ENCODE assay signal across 8 cellular contexts in the genomic region with DNA sequence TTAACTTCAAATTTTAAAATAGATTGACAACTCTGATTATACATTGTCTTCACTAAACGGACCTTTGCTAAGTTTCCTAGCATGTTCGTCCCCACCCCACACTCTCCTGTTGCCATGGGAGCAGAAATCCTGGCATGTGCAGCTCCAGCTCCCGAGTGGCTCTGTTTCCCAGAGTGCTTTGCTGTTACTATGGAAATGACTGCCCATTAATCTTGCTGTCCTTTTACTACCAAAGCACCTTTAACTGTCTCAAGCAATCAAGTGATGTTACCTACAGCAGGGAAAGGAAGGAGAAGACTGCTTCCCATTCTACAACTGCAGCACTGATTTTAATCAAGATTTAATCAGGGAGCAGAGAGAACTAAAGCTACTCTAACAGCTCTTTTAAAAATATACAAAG.
A peak's percentile ranks its signal among the peaks of the same experiment; 100 is the strongest.
DNase-seq lines count a peak whose midpoint lies in the region; ATAC-seq and TF ChIP-seq lines count a peak whose summit lies in the region.

No MANE protein-coding gene starts in this region.

- H3K36me3 ChIP-seq in brain microvascular endothelial cell (replicated peaks) (no peaks in the 10 kb centered on the region), tibial artery (no peaks in the 10 kb centered on the region)

- in situ Hi-C loops in brain microvascular endothelial cell (cut with HindIII; ENCODE audit: low pct_ligation_motif_present, low sequenced_read_pairs) = no loop called here

- POLR2A ChIA-PET in GM10248 (lab: Yijun Ruan, JAX) = no interaction called here

- H3K4me3 ChIP-seq in brain microvascular endothelial cell (ENCODE audit: low read depth, low read length) = no peak overlapping the region
- no peak overlapping the region for H3K4me3 ChIP-seq in tibial artery

- intact Hi-C loops in tibial artery (cut with DNase I; ENCODE audit: low total_unique reads) = no loop called here

- CTCF ChIA-PET in GM10248 (lab: Yijun Ruan, JAX) = interaction anchor here (1.9 kb wide), 1 partner anchor 16 kb away, joined by 4 read pairs; no protein-coding TSS in a partner anchor

- H3K27me3 ChIP-seq in brain microvascular endothelial cell (replicated peaks) (no peaks in the 10 kb centered on the region), tibial artery (no peaks in the 10 kb centered on the region)

- no peak for ATAC-seq in HG02571 (IDR thresholded peaks at IDR 0.05; ENCODE audit: unreplicated experiment)

- no peak for TF ChIP-seq CTCF in brain microvascular endothelial cell (IDR thresholded peaks at IDR 0.05; ENCODE audit: low read depth, low read length, missing control alignments)
- no peak for TF ChIP-seq CTCF in GM10248 (IDR thresholded peaks at IDR 0.05; ENCODE audit: control extremely low read depth, extremely low read depth, low read depth, missing control alignments)
- TF ChIP-seq CTCF in tibial artery (IDR thresholded peaks at IDR 0.05) = no peak

- no peaks in the 10 kb centered on the region for H3K4me1 ChIP-seq in tibial artery

- DNase-seq in Daoy (ENCODE audit: low read depth) (peak; percentile 17), NCI-H2029 treated with DMSO at 0.1 percent for 48 hours (lab: John Stamatoyannopoulos, UW) (peak; percentile 31), brain microvascular endothelial cell (peak; percentile 34), midbrain (lab: John Stamatoyannopoulos, UW) (peak; percentile 53), GM10248 (ENCODE audit: extremely low spot score) (no peak), tibial artery (no peak), NK-92 (lab: John Stamatoyannopoulos, UW; ENCODE audit: unreplicated experiment) (no peak)

- H3K9me3 ChIP-seq in tibial artery = no peaks in the 10 kb centered on the region

- no peak overlapping the region for H3K27ac ChIP-seq in brain microvascular endothelial cell
- no peak overlapping the region for H3K27ac ChIP-seq in tibial artery

Comparison
In these comparisons a context has a peak if more than half of its experiments do, and no peak if none do; other contexts are left out.
1. DNase-seq: peak in Daoy (single experiment), NCI-H2029 treated with DMSO at 0.1 percent for 48 hours (single experiment), brain microvascular endothelial cell (single experiment) and midbrain (single experiment); none in GM10248 (single experiment), tibial artery (0 of 2) and NK-92 (single experiment).